Comparison of ENCODE assay signal across 16 cellular contexts in the genomic region with DNA sequence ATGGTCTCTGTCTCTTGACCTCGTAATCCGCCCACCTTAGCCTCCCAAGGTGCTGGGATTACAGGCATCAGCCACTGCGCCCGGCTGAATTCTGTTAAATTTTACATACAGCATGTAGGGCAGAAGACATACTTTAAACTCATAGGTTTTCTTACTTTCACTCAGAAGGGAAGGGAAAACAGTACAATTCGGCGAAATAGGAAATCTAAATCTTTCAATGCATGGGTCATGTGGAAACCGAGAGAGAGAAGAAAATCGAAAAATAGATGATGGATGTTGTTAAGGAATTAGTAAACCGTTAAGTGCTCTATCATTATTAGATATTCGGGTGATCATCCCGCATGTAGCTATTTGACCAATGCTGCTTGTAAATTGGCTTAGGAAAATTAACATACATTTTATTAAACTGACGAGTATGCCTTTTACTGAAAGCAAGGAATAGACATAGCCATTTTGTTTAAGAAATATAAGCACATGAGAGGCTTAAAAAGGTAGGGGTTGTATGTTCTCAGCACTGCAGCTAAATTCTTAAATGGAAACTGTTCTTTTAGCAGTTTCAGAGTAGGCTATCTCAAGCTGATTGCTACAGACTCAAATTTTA.
DNase-seq lines count a peak whose midpoint lies in the region; ATAC-seq and TF ChIP-seq lines count a peak whose summit lies in the region.
"Had no signal": no experiment of that assay in that cellular context is flagged by ENCODE, and none has a peak within 500 bp of the region (broad histone marks: within the 10 kb centered on the region; RNA-seq: fewer than 3 reads in every experiment).

No MANE protein-coding gene starts in this region.

- peaks cover 32% of the 10 kb centered on the region for H3K4me1 Mint-ChIP-seq in Calu3 (ENCODE audit: low read depth, unreplicated experiment)

- H2AFZ ChIP-seq in hepatocyte: no peak overlapping the region

- no peak for TF ChIP-seq POLR2A in sigmoid colon (IDR thresholded peaks at IDR 0.05)

- H3K36me3 Mint-ChIP-seq in Calu3 (ENCODE audit: insufficient read depth, unreplicated experiment): peaks cover 17% of the 10 kb centered on the region
- H3K36me3 Mint-ChIP-seq: IgD-negative memory B cell had no signal

- TF ChIP-seq CTCF in Calu3 (IDR thresholded peaks at IDR 0.05; ENCODE audit: unreplicated experiment) (no peak), dorsolateral prefrontal cortex (IDR thresholded peaks at IDR 0.05 in 54 of 56, conservative IDR thresholded peaks at IDR 0.05 in 2 of 56; ENCODE audit: low read depth in 1 of 56, partially characterized antibody in 56 of 56) (no peak), sigmoid colon (IDR thresholded peaks at IDR 0.05) (no peak), lower lobe of right lung (IDR thresholded peaks at IDR 0.05) (no peak), hepatocyte (IDR thresholded peaks at IDR 0.05; ENCODE audit: poor library complexity) (no peak)

- H3K9me3 Mint-ChIP-seq in Calu3 (ENCODE audit: low read depth, unreplicated experiment): no peaks in the 10 kb centered on the region
- H3K9me3 Mint-ChIP-seq: activated T-cell treated with anti-CD3 and anti-CD28 coated beads, Interleukin-2, amount 50 U/mL, for 24 hours; IgD-negative memory B cell had no signal

- no peak for TF ChIP-seq EP300 in sigmoid colon (IDR thresholded peaks at IDR 0.05)

- no peaks in the 10 kb centered on the region for H3K27me3 Mint-ChIP-seq in Calu3 (ENCODE audit: unreplicated experiment)
- H3K27me3 Mint-ChIP-seq: activated T-cell treated with anti-CD3 and anti-CD28 coated beads, Interleukin-2, amount 50 U/mL, for 24 hours; IgD-negative memory B cell had no signal

- no peaks in the 10 kb centered on the region for H3K79me2 ChIP-seq in hepatocyte

- intact Hi-C loops in Calu3 (cut with micrococcal nuclease; ENCODE audit: unreplicated experiment) (loop anchor here (10.0 kb wide), 1 partner anchor 316 kb away; no protein-coding TSS in a partner anchor), dorsolateral prefrontal cortex (cut with DNase I) (no loop called here), sigmoid colon (cut with DNase I) (no loop called here), lower lobe of right lung (cut with DNase I) (no loop called here)

- DNase-seq in Calu3 (no peak), SJCRH30 (no peak), dorsolateral prefrontal cortex (no peak), sigmoid colon (no peak), lower lobe of right lung (no peak), T-helper 9 cell (no peak), hepatocyte (ENCODE audit: low spot score) (no peak), H7 (no peak)
- DNase-seq: activated CD4-positive, alpha-beta T cell treated with anti-CD3 and anti-CD28 coated beads, Interleukin-2, amount 50 U/mL, for 1 hour; activated T-cell treated with anti-CD3 and anti-CD28 coated beads, Interleukin-2, amount 50 U/mL, for 24 hours; DND-41; NK-92 treated with Interleukin-12 subunit alpha and Interleukin-12 subunit beta, amount 100 ng/mL, for 24 hours; stimulated activated naive CD4-positive, alpha-beta T cell treated with Interleukin-2 at 50 U/mL for 16 hours had no signal

- H3K27ac Mint-ChIP-seq in Calu3 (ENCODE audit: unreplicated experiment): peak overlapping the region; percentile 55
- H3K27ac Mint-ChIP-seq: activated T-cell treated with anti-CD3 and anti-CD28 coated beads, Interleukin-2, amount 50 U/mL, for 24 hours; IgD-negative memory B cell had no signal

- ATAC-seq in lower lobe of right lung: no peak

- H3K9me3 ChIP-seq in SJCRH30 (replicated peaks) (no peaks in the 10 kb centered on the region), sigmoid colon (no peaks in the 10 kb centered on the region), lower lobe of right lung (no peaks in the 10 kb centered on the region), hepatocyte (ENCODE audit: low read depth) (no peaks in the 10 kb centered on the region)

- H3K4me3 ChIP-seq in SJCRH30: peak overlapping the region; percentile 19
- H3K4me3 ChIP-seq in dorsolateral prefrontal cortex: peak overlapping the region; percentile 12 to 70 (median 52)
- peak overlapping the region in 3 of 4 donors; percentile 4 to 14 (median 6) for H3K4me3 ChIP-seq in sigmoid colon
- H3K4me3 ChIP-seq in lower lobe of right lung: no peak overlapping the region
- H3K4me3 ChIP-seq in hepatocyte: no peak overlapping the region
- no peak overlapping the region for H3K4me3 ChIP-seq in H7 (ENCODE audit: insufficient read depth, low read depth, low read length)
- H3K4me3 ChIP-seq: smooth muscle cell had no signal

- no peaks in the 10 kb centered on the region for H3K27me3 ChIP-seq in SJCRH30
- no peaks in the 10 kb centered on the region for H3K27me3 ChIP-seq in dorsolateral prefrontal cortex
- no peaks in the 10 kb centered on the region for H3K27me3 ChIP-seq in sigmoid colon
- no peaks in the 10 kb centered on the region for H3K27me3 ChIP-seq in lower lobe of right lung (ENCODE audit: low read depth)
- no peaks in the 10 kb centered on the region for H3K27me3 ChIP-seq in hepatocyte
- peaks cover 3% of the 10 kb centered on the region; the same call in 1 of the 2 replicates for H3K27me3 ChIP-seq in H7 (ENCODE audit: control insufficient read depth, insufficient read depth, low read length)

- peak overlapping the region; percentile 62 for H3K4me3 Mint-ChIP-seq in Calu3 (ENCODE audit: low read depth, unreplicated experiment)
- H3K4me3 Mint-ChIP-seq: activated T-cell treated with anti-CD3 and anti-CD28 coated beads, Interleukin-2, amount 50 U/mL, for 24 hours; IgD-negative memory B cell had no signal

- H3K4me2 ChIP-seq in hepatocyte: no peak overlapping the region
- H3K4me2 ChIP-seq: smooth muscle cell had no signal

- no peaks in the 10 kb centered on the region for H4K20me1 ChIP-seq in hepatocyte (ENCODE audit: insufficient read depth, poor library complexity, severe bottlenecking)

- no peaks in the 10 kb centered on the region for H3K9me2 ChIP-seq in hepatocyte (replicated peaks; ENCODE audit: insufficient read depth)

- BruUV-seq in Calu3 (replicated peaks; lab: Mats Ljungman, UMichigan): no TSS peak

- H3K36me3 ChIP-seq in SJCRH30: no peaks in the 10 kb centered on the region
- no peaks in the 10 kb centered on the region for H3K36me3 ChIP-seq in sigmoid colon
- H3K36me3 ChIP-seq in lower lobe of right lung: no peaks in the 10 kb centered on the region
- no peaks in the 10 kb centered on the region for H3K36me3 ChIP-seq in hepatocyte (replicated peaks; ENCODE audit: insufficient read depth, low read depth)
- H3K36me3 ChIP-seq in H7 (replicated peaks; ENCODE audit: control insufficient read depth, insufficient read depth, low read length): no peaks in the 10 kb centered on the region

- peak overlapping the region; percentile 50 for H3K27ac ChIP-seq in SJCRH30
- H3K27ac ChIP-seq in dorsolateral prefrontal cortex: peak overlapping the region; percentile 7 to 95 (median 87)
- H3K27ac ChIP-seq in sigmoid colon: peak overlapping the region in 3 of 4 donors; percentile 26 to 40 (median 35)
- H3K27ac ChIP-seq in lower lobe of right lung: no peak overlapping the region
- no peak overlapping the region for H3K27ac ChIP-seq in hepatocyte
- H3K27ac ChIP-seq: C4-2B had no signal

- H3K4me1 ChIP-seq in SJCRH30 (peaks cover 24% of the 10 kb centered on the region), sigmoid colon (peaks cover 0 to 27% (median 19%) of the 10 kb centered on the region in 4 donors), lower lobe of right lung (no peaks in the 10 kb centered on the region), hepatocyte (ENCODE audit: insufficient read depth) (peaks cover 8% of the 10 kb centered on the region)

- CTCF ChIA-PET in Calu3 (lab: Charles Lee): no interaction called here

- 91 to 95% methylated on average over 12 of the region's 12 CpGs for WGBS in sigmoid colon, 2 donors
- WGBS in hepatocyte (ENCODE audit: low lambda C conversion rate, missing lambda C conversion rate): 95% methylated on average over 12 of the region's 12 CpGs

Comparison
In these comparisons a context has a peak if more than half of its experiments do, and no peak if none do; other contexts are left out.
1. H3K27ac ChIP-seq: peak in SJCRH30 (single experiment), dorsolateral prefrontal cortex (59 of 59) and sigmoid colon (3 of 4); none in lower lobe of right lung (single experiment) and hepatocyte (single experiment).
2. H3K4me3 ChIP-seq: peak in SJCRH30 (single experiment), dorsolateral prefrontal cortex (59 of 59) and sigmoid colon (3 of 4); none in lower lobe of right lung (single experiment), hepatocyte (single experiment) and H7 (single experiment).